11 cellular contexts compared by ENCODE assay signal in genomic region chr19:53907690-53908089, GRCh38. TPM values are rescaled to one million over a fixed set of nuclear protein-coding genes. Genes with fewer than 3 reads are reported as not detected.
DNase-seq lines count a peak whose midpoint lies in the region; ATAC-seq lines count a peak whose summit lies in the region.
"Had no signal": no experiment of that assay in that cellular context is flagged by ENCODE, and none has a peak within 500 bp of the region (broad histone marks: within the 10 kb centered on the region; RNA-seq: fewer than 3 reads in every experiment).

No MANE protein-coding gene starts in this region.

- no peak for DNase-seq in activated T-cell treated with anti-CD3 and anti-CD28 coated beads, Interleukin-2, amount 50 U/mL, for 72 hours
- DNase-seq in activated T-cell treated with anti-CD3 and anti-CD28 coated beads, Interleukin-2, amount 50 U/mL, for 24 hours: no peak
- DNase-seq in activated naive CD8-positive, alpha-beta T cell treated with anti-CD3 and anti-CD28 coated beads for 36 hours: no peak
- no peak for DNase-seq in stimulated activated naive B cell treated with anti-CD40 and anti-IgM and Interleukin-4, amounts not matched to agents 10 μg/mL and 1 μg/mL and 100 μg/mL, for 72 hours
- no peak for DNase-seq in effector memory CD4-positive, alpha-beta T cell
- no peak for DNase-seq in MV-4-11 (lab: John Stamatoyannopoulos, UW)
- no peak for DNase-seq in NCI-H2081 (lab: John Stamatoyannopoulos, UW)
- DNase-seq: SIG-M5 had no signal

- peaks cover 83% of the 10 kb centered on the region for H3K27me3 Mint-ChIP-seq in activated T-cell treated with anti-CD3 and anti-CD28 coated beads, Interleukin-2, amount 50 U/mL, for 72 hours (ENCODE audit: low read depth)
- peaks cover 88% of the 10 kb centered on the region for H3K27me3 Mint-ChIP-seq in activated T-cell treated with anti-CD3 and anti-CD28 coated beads, Interleukin-2, amount 50 U/mL, for 24 hours
- H3K27me3 Mint-ChIP-seq in activated naive CD8-positive, alpha-beta T cell treated with anti-CD3 and anti-CD28 coated beads for 36 hours: peaks cover 90% of the 10 kb centered on the region
- H3K27me3 Mint-ChIP-seq in stimulated activated naive B cell treated with anti-CD40 and anti-IgM and Interleukin-4, amounts not matched to agents 10 μg/mL and 1 μg/mL and 100 μg/mL, for 72 hours: peaks cover 79 to 92% of the 10 kb centered on the region in 2 donors

- peaks cover 32% of the 10 kb centered on the region for H3K4me1 Mint-ChIP-seq in activated T-cell treated with anti-CD3 and anti-CD28 coated beads, Interleukin-2, amount 50 U/mL, for 72 hours (ENCODE audit: low read depth)
- peaks cover 19% of the 10 kb centered on the region for H3K4me1 Mint-ChIP-seq in activated T-cell treated with anti-CD3 and anti-CD28 coated beads, Interleukin-2, amount 50 U/mL, for 24 hours (ENCODE audit: low read depth)
- H3K4me1 Mint-ChIP-seq in activated naive CD8-positive, alpha-beta T cell treated with anti-CD3 and anti-CD28 coated beads for 36 hours: peaks cover 16% of the 10 kb centered on the region
- H3K4me1 Mint-ChIP-seq in stimulated activated naive B cell treated with anti-CD40 and anti-IgM and Interleukin-4, amounts not matched to agents 10 μg/mL and 1 μg/mL and 100 μg/mL, for 72 hours: peaks cover 24 to 39% of the 10 kb centered on the region in 2 donors

- H3K4me3 Mint-ChIP-seq in activated T-cell treated with anti-CD3 and anti-CD28 coated beads, Interleukin-2, amount 50 U/mL, for 72 hours: peak overlapping the region; percentile 30 to 31
- H3K4me3 Mint-ChIP-seq in activated T-cell treated with anti-CD3 and anti-CD28 coated beads, Interleukin-2, amount 50 U/mL, for 24 hours: no peak overlapping the region
- peak overlapping the region; percentile 9 for H3K4me3 Mint-ChIP-seq in activated naive CD8-positive, alpha-beta T cell treated with anti-CD3 and anti-CD28 coated beads for 36 hours
- H3K4me3 Mint-ChIP-seq in stimulated activated naive B cell treated with anti-CD40 and anti-IgM and Interleukin-4, amounts not matched to agents 10 μg/mL and 1 μg/mL and 100 μg/mL, for 72 hours: peak overlapping the region; percentile 2 to 14

- ATAC-seq in activated T-cell treated with anti-CD3 and anti-CD28 coated beads, Interleukin-2, amount 50 U/mL, for 72 hours (replicated peaks in 1 of 2): peak; percentile 9 to 10
- no peak for ATAC-seq in stimulated activated naive B cell treated with anti-CD40 and anti-IgM and Interleukin-4, amounts not matched to agents 10 μg/mL and 1 μg/mL and 100 μg/mL, for 72 hours (replicated peaks)

- H3K4me1 ChIP-seq in iPS-15b (ENCODE audit: control insufficient read depth, insufficient read depth, low read length): peaks cover 6% of the 10 kb centered on the region
- H3K4me1 ChIP-seq in effector memory CD4-positive, alpha-beta T cell (ENCODE audit: control insufficient read depth, insufficient read depth, low read length, poor library complexity, severe bottlenecking): peaks cover 13% of the 10 kb centered on the region

- H3K4me3 ChIP-seq in iPS-15b (ENCODE audit: low read depth, low read length): peak overlapping the region; percentile 59
- no peak overlapping the region for H3K4me3 ChIP-seq in effector memory CD4-positive, alpha-beta T cell (ENCODE audit: insufficient read depth, low read depth, low read length, poor library complexity, severe bottlenecking)

- H3K9ac ChIP-seq in iPS-15b (ENCODE audit: low read depth, low read length): peak overlapping the region; percentile 32

- H3K9me3 Mint-ChIP-seq in activated T-cell treated with anti-CD3 and anti-CD28 coated beads, Interleukin-2, amount 50 U/mL, for 72 hours: no peaks in the 10 kb centered on the region
- no peaks in the 10 kb centered on the region for H3K9me3 Mint-ChIP-seq in activated T-cell treated with anti-CD3 and anti-CD28 coated beads, Interleukin-2, amount 50 U/mL, for 24 hours
- no peaks in the 10 kb centered on the region for H3K9me3 Mint-ChIP-seq in activated naive CD8-positive, alpha-beta T cell treated with anti-CD3 and anti-CD28 coated beads for 36 hours
- no peaks in the 10 kb centered on the region for H3K9me3 Mint-ChIP-seq in stimulated activated naive B cell treated with anti-CD40 and anti-IgM and Interleukin-4, amounts not matched to agents 10 μg/mL and 1 μg/mL and 100 μg/mL, for 72 hours

- H3K9me3 ChIP-seq in iPS-15b (ENCODE audit: control insufficient read depth, insufficient read depth, low read length): no peaks in the 10 kb centered on the region
- no peaks in the 10 kb centered on the region for H3K9me3 ChIP-seq in effector memory CD4-positive, alpha-beta T cell (ENCODE audit: control insufficient read depth, low read length)
- H3K9me3 ChIP-seq: neutrophil had no signal

- H3K27ac Mint-ChIP-seq in activated T-cell treated with anti-CD3 and anti-CD28 coated beads, Interleukin-2, amount 50 U/mL, for 72 hours: no peak overlapping the region
- H3K27ac Mint-ChIP-seq in activated T-cell treated with anti-CD3 and anti-CD28 coated beads, Interleukin-2, amount 50 U/mL, for 24 hours: no peak overlapping the region
- no peak overlapping the region for H3K27ac Mint-ChIP-seq in activated naive CD8-positive, alpha-beta T cell treated with anti-CD3 and anti-CD28 coated beads for 36 hours
- H3K27ac Mint-ChIP-seq in stimulated activated naive B cell treated with anti-CD40 and anti-IgM and Interleukin-4, amounts not matched to agents 10 μg/mL and 1 μg/mL and 100 μg/mL, for 72 hours: no peak overlapping the region

- H3K36me3 ChIP-seq in iPS-15b (ENCODE audit: control insufficient read depth, insufficient read depth, low read length): no peaks in the 10 kb centered on the region
- H3K36me3 ChIP-seq in effector memory CD4-positive, alpha-beta T cell (ENCODE audit: control insufficient read depth, insufficient read depth, low read length): no peaks in the 10 kb centered on the region
- H3K36me3 ChIP-seq: neutrophil, WERI-Rb-1 had no signal

- peaks cover 57% of the 10 kb centered on the region for H3K27me3 ChIP-seq in iPS-15b (ENCODE audit: control insufficient read depth, insufficient read depth, low read length)
- peaks cover 47% of the 10 kb centered on the region for H3K27me3 ChIP-seq in effector memory CD4-positive, alpha-beta T cell (replicated peaks; ENCODE audit: control insufficient read depth, insufficient read depth, low read length, poor library complexity, severe bottlenecking)

- H3K36me3 Mint-ChIP-seq in activated T-cell treated with anti-CD3 and anti-CD28 coated beads, Interleukin-2, amount 50 U/mL, for 72 hours (ENCODE audit: insufficient read depth in 2 of 2): peaks cover 0 to 2% of the 10 kb centered on the region in 2 donors
- no peaks in the 10 kb centered on the region for H3K36me3 Mint-ChIP-seq in activated T-cell treated with anti-CD3 and anti-CD28 coated beads, Interleukin-2, amount 50 U/mL, for 24 hours (ENCODE audit: low read depth)
- no peaks in the 10 kb centered on the region for H3K36me3 Mint-ChIP-seq in activated naive CD8-positive, alpha-beta T cell treated with anti-CD3 and anti-CD28 coated beads for 36 hours
- peaks cover 2 to 5% of the 10 kb centered on the region in 2 donors for H3K36me3 Mint-ChIP-seq in stimulated activated naive B cell treated with anti-CD40 and anti-IgM and Interleukin-4, amounts not matched to agents 10 μg/mL and 1 μg/mL and 100 μg/mL, for 72 hours

- H3K27ac ChIP-seq in effector memory CD4-positive, alpha-beta T cell (ENCODE audit: insufficient read depth, low read length, poor library complexity, severe bottlenecking): no peak overlapping the region
- H3K27ac ChIP-seq: neutrophil, WERI-Rb-1 had no signal

RNA-seq across cellular contexts. Expression of gene CACNG7, which starts 1.4 kb away (rescaled TPM):
- not detected for total RNA-seq in activated T-cell treated with anti-CD3 and anti-CD28 coated beads, Interleukin-2, amount 50 U/mL, for 72 hours
- not detected for total RNA-seq in activated naive CD8-positive, alpha-beta T cell treated with anti-CD3 and anti-CD28 coated beads for 36 hours

RNA-seq across cellular contexts. Expression of gene PRKCG, which starts 25.7 kb away (rescaled TPM):
- total RNA-seq in activated T-cell treated with anti-CD3 and anti-CD28 coated beads, Interleukin-2, amount 50 U/mL, for 72 hours: not detected
- under 1 TPM in 1 of 2 experiments, not detected in 1; 0.35 TPM for total RNA-seq in activated naive CD8-positive, alpha-beta T cell treated with anti-CD3 and anti-CD28 coated beads for 36 hours

RNA-seq across cellular contexts. Expression of gene MYADM, which starts 40.0 kb away (rescaled TPM):
- total RNA-seq in activated T-cell treated with anti-CD3 and anti-CD28 coated beads, Interleukin-2, amount 50 U/mL, for 72 hours: 10 to 100 TPM; 32.7 to 43.5 TPM
- 10 to 100 TPM; 30.9 to 32.1 TPM for total RNA-seq in activated naive CD8-positive, alpha-beta T cell treated with anti-CD3 and anti-CD28 coated beads for 36 hours

RNA-seq across cellular contexts. Expression of gene CACNG8, which starts 55.0 kb away (rescaled TPM):
- total RNA-seq in activated T-cell treated with anti-CD3 and anti-CD28 coated beads, Interleukin-2, amount 50 U/mL, for 72 hours: under 1 TPM in 1 of 2 donors, not detected in 1; 0.02 TPM
- total RNA-seq in activated naive CD8-positive, alpha-beta T cell treated with anti-CD3 and anti-CD28 coated beads for 36 hours: not detected

Comparison
In these comparisons a context has a peak if more than half of its experiments do, and no peak if none do; other contexts are left out.
1. ATAC-seq: peak in activated T-cell treated with anti-CD3 and anti-CD28 coated beads, Interleukin-2, amount 50 U/mL, for 72 hours (2 of 2); none in stimulated activated naive B cell treated with anti-CD40 and anti-IgM and Interleukin-4, amounts not matched to agents 10 μg/mL and 1 μg/mL and 100 μg/mL, for 72 hours (0 of 2).